Comparison of ENCODE assay signal across 8 cellular contexts in the genomic region with DNA sequence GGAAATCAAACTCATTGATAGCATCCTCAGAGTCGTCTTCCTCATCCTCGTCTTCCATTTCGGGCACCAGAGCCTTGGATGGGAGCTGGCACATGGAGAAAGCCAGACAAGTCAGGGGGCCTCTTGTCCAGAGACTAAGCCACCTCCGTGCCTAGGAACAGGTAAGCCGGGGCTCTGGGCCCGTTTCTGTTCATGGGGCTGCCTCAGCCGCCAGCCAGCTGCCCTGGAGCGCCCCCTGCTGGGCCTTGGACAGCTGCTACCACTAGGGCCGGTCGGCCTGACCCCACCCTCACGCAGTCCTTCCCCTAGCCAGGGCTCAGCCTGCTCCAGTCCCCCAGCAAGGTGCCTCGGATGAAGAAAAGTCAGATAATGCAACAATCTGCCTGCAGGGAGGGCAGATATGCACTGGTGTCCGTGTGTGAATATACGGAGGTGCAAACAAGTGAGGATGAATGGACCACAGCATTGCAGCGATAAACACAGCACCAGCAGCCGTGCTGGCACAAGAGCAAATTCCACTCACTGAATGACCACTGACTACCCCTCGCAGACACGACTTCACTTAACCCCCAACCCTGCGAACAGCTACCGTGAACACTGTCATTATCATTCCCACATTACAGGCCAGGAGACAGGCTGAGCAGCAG. TPM values are rescaled to one million over a fixed set of nuclear protein-coding genes. Genes with fewer than 3 reads are reported as not detected.
DNase-seq lines count a peak whose midpoint lies in the region; ATAC-seq, FAIRE-seq and TF ChIP-seq lines count a peak whose summit lies in the region.

No MANE protein-coding gene starts in this region.

- peaks cover 65 to 95% of the 10 kb centered on the region in 2 experiments for H3K36me3 ChIP-seq in HepG2 (replicated peaks in 1 of 2; ENCODE audit: control insufficient read depth in 1 of 2, insufficient read depth in 2 of 2, low read length in 2 of 2)

- H4K20me1 ChIP-seq in HepG2 (ENCODE audit: insufficient read depth, low read length): peaks cover 13% of the 10 kb centered on the region; the same call in 1 of the 2 replicates

- 56% methylated on average over 12 of the region's 20 CpGs for WGBS in HepG2 (ENCODE audit: low lambda C conversion rate)

- H3K27me3 ChIP-seq in HepG2 (ENCODE audit: control insufficient read depth in 1 of 2, insufficient read depth in 2 of 2, low read length in 2 of 2): no peaks in the 10 kb centered on the region

- TF ChIP-seq EP300 in HepG2 (IDR thresholded peaks at IDR 0.05; ENCODE audit: low read depth in 2 of 2, low read length in 2 of 2) (no peak), HepG2 (CRISPR knock-in tag; IDR thresholded peaks at IDR 0.05; ENCODE audit: borderline replicate concordance) (no peak)

- TF ChIP-seq POLR2A in HepG2 (IDR thresholded peaks at IDR 0.05; ENCODE audit: insufficient read depth in 1 of 2, low read depth in 2 of 2, low read length in 2 of 2): no peak

- peak; percentile 86 for TF ChIP-seq RAD21 in HepG2 (CRISPR knock-in tag; IDR thresholded peaks at IDR 0.05)

- no TSS peak for BruUV-seq in HepG2 (replicated peaks; lab: Mats Ljungman, UMichigan)

- no peaks in the 10 kb centered on the region for H3K79me2 ChIP-seq in HepG2 (ENCODE audit: insufficient read depth, low read length)

- no peak overlapping the region for H3K4me2 ChIP-seq in HepG2 (ENCODE audit: low read depth, low read length)

- intact Hi-C loops in HepG2 (cut with micrococcal nuclease; ENCODE audit: unreplicated experiment): loop anchor here (1.0 kb wide), 1 partner anchor 25 kb away; no protein-coding TSS in a partner anchor

- H3K4me3 ChIP-seq in HepG2 (replicated peaks in 1 of 3; ENCODE audit: insufficient read depth in 1 of 3, low read depth in 2 of 3, low read length in 3 of 3): no peak overlapping the region

- no peaks in the 10 kb centered on the region for H3K9me3 ChIP-seq in HepG2 (ENCODE audit: low read length)

- no peak for FAIRE-seq in HepG2 (lab: Jason Lieb, UNC)

- no peak overlapping the region for H2AFZ ChIP-seq in HepG2 (ENCODE audit: low read length)

- ATAC-seq in HepG2 (peak; percentile 88), GM21360 (IDR thresholded peaks at IDR 0.05; ENCODE audit: unreplicated experiment) (no peak)

- no peaks in the 10 kb centered on the region for H3K4me1 ChIP-seq in HepG2 (ENCODE audit: insufficient read depth, low read length)

- in situ Hi-C loops in HepG2 (cut with HindIII; ENCODE audit: extremely low pct_ligation_motif_present, low pct_unique_long_range_greater_than_20kb): no loop called here

- POLR2A ChIA-PET in HepG2 (lab: Yijun Ruan, JAX): interaction anchor here (1.0 to 1.3 kb wide), 2 partner anchors 9 to 12 kb away, joined by 3 read pairs; partner anchors contain the start of gene PRKD2

- CTCF ChIA-PET in HepG2 (lab: Yijun Ruan, JAX; ENCODE audit: low intra/inter-chr PET ratio, low total read pairs): interaction anchor here (2.8 kb wide), 1 partner anchor 24 kb away, joined by 22 read pairs; no protein-coding TSS in a partner anchor

- DNase-seq in EH (ENCODE audit: low read depth) (peak; percentile 61), LHCN-M2 (ENCODE audit: low read depth) (peak; percentile 33), caudate nucleus (lab: John Stamatoyannopoulos, UW) (peak in 36 of 61 donors; percentile 15 to 58 (median 38)), HepG2 (ENCODE audit: low spot score) (peak; percentile 27), mesenteric fat pad (ENCODE audit: low spot score) (no peak)
- peak; percentile 80 for DNase-seq in activated CD4-positive, alpha-beta T cell treated with anti-CD3 and anti-CD28 coated beads for 1 hour
- DNase-seq in stimulated activated CD8-positive, alpha-beta memory T cell treated with anti-CD3 and anti-CD28 coated beads, Interleukin-12 subunit alpha, Interleukin-12 subunit beta, amount 100 ng/mL, for 1 hour (ENCODE audit: low read depth): peak; percentile 69

- H3K27ac ChIP-seq in caudate nucleus (ENCODE audit: low read depth, low read length): no peak overlapping the region
- no peak overlapping the region for H3K27ac ChIP-seq in HepG2 (ENCODE audit: extremely low read length, insufficient read depth, low read length)

- no peak overlapping the region for H3K9ac ChIP-seq in HepG2 (ENCODE audit: insufficient read depth, low read depth, low read length)

- peak; percentile 94 for TF ChIP-seq CTCF in HepG2 (CRISPR knock-in tag; IDR thresholded peaks at IDR 0.05)

RNA-seq across cellular contexts. Expression of gene PRKD2, which starts 11.9 kb away (rescaled TPM):
- total RNA-seq in LHCN-M2 (2014; rRNA removed) (17.3 and 25.2 TPM in 2 replicates), HepG2 (2016; rRNA removed; fragmentation: Illumina TruSeq; extraction: Trizol) (6.7 and 13.2 TPM in 2 replicates), mesenteric fat pad (43.2 TPM)
- polyA plus RNA-seq in LHCN-M2 (2012): 17.4 TPM
- 3.7 and 5.6 TPM in 2 replicates for total RNA-seq in HepG2 (2016; cell fraction: cytosol; rRNA removed; fragmentation: Illumina TruSeq; extraction: Trizol; ENCODE audit: low read depth)
- total RNA-seq in HepG2 (2016; cell fraction: insoluble cytoplasmic fraction; rRNA removed; fragmentation: Illumina TruSeq; extraction: Trizol): 7.7 and 10.7 TPM in 2 replicates
- 10.7 and 11.6 TPM in 2 replicates for total RNA-seq in HepG2 (2016; cell fraction: membrane; rRNA removed; fragmentation: Illumina TruSeq; extraction: Trizol)
- total RNA-seq in HepG2 (2016; cell fraction: nucleus; rRNA removed; fragmentation: Illumina TruSeq; extraction: Trizol): 9.5 and 12.7 TPM in 2 replicates
- 7.3 and 9.2 TPM in 2 replicates for polyA plus RNA-seq in HepG2 (2011; rRNA removed)
- polyA plus RNA-seq in HepG2 (2011; cell fraction: cytosol; rRNA removed): 5.7 and 8.3 TPM in 2 replicates
- 19.6 and 26.3 TPM in 2 replicates for polyA plus RNA-seq in HepG2 (2011; cell fraction: nucleus; rRNA removed)
- polyA plus RNA-seq in HepG2 (2012): 12.3 and 18.9 TPM in 2 replicates
- 4.2 and 4.7 TPM in 2 replicates for polyA plus RNA-seq in HepG2 (2016; cell fraction: cytosol; fragmentation: Illumina TruSeq; extraction: Trizol; ENCODE audit: low read depth)
- polyA plus RNA-seq in HepG2 (2016; cell fraction: insoluble cytoplasmic fraction; fragmentation: Illumina TruSeq; extraction: Trizol; ENCODE audit: low read depth): 12.5 and 12.9 TPM in 2 replicates
- 6.8 and 7.6 TPM in 2 replicates for polyA plus RNA-seq in HepG2 (2016; cell fraction: membrane; fragmentation: Illumina TruSeq; extraction: Trizol; ENCODE audit: low read depth)
- 26.1 and 27.2 TPM in 2 replicates for polyA plus RNA-seq in HepG2 (2016; cell fraction: nucleus; fragmentation: Illumina TruSeq; extraction: Trizol; ENCODE audit: insufficient read depth, low read depth)
- 10.6 and 14.4 TPM in 2 replicates for polyA minus RNA-seq in HepG2 (2011; rRNA and poly(A)+ RNA removed; ENCODE audit: low replicate concordance)
- polyA minus RNA-seq in HepG2 (2011; cell fraction: cytosol; rRNA and poly(A)+ RNA removed): 8.2 and 11.7 TPM in 2 replicates
- polyA minus RNA-seq in HepG2 (2011; cell fraction: nucleus; rRNA and poly(A)+ RNA removed): 9.1 TPM in 2 replicates

RNA-seq across cellular contexts. Expression of gene FKRP, which starts 17.0 kb away (rescaled TPM):
- total RNA-seq in LHCN-M2 (2014; rRNA removed): 29.7 and 33.8 TPM in 2 replicates
- polyA plus RNA-seq in LHCN-M2 (2012): 17.0 TPM
- 4.0 and 9.8 TPM in 2 replicates for total RNA-seq in HepG2 (2016; rRNA removed; fragmentation: Illumina TruSeq; extraction: Trizol)
- 1.2 and 1.9 TPM in 2 replicates for total RNA-seq in HepG2 (2016; cell fraction: cytosol; rRNA removed; fragmentation: Illumina TruSeq; extraction: Trizol; ENCODE audit: low read depth)
- 3.4 and 11.2 TPM in 2 replicates for total RNA-seq in HepG2 (2016; cell fraction: insoluble cytoplasmic fraction; rRNA removed; fragmentation: Illumina TruSeq; extraction: Trizol)
- total RNA-seq in HepG2 (2016; cell fraction: membrane; rRNA removed; fragmentation: Illumina TruSeq; extraction: Trizol): 3.6 and 3.7 TPM in 2 replicates
- 11.2 and 11.6 TPM in 2 replicates for total RNA-seq in HepG2 (2016; cell fraction: nucleus; rRNA removed; fragmentation: Illumina TruSeq; extraction: Trizol)
- polyA plus RNA-seq in HepG2 (2011; rRNA removed): 7.3 and 9.2 TPM in 2 replicates
- polyA plus RNA-seq in HepG2 (2011; cell fraction: cytosol; rRNA removed): 7.8 and 9.7 TPM in 2 replicates
- 27.5 and 33.9 TPM in 2 replicates for polyA plus RNA-seq in HepG2 (2011; cell fraction: nucleus; rRNA removed)
- 12.4 and 17.0 TPM in 2 replicates for polyA plus RNA-seq in HepG2 (2012)
- polyA plus RNA-seq in HepG2 (2016; cell fraction: cytosol; fragmentation: Illumina TruSeq; extraction: Trizol; ENCODE audit: low read depth): 0.63 and 1.3 TPM in 2 replicates
- 5.1 TPM in 2 replicates for polyA plus RNA-seq in HepG2 (2016; cell fraction: insoluble cytoplasmic fraction; fragmentation: Illumina TruSeq; extraction: Trizol; ENCODE audit: low read depth)
- 1.7 and 2.3 TPM in 2 replicates for polyA plus RNA-seq in HepG2 (2016; cell fraction: membrane; fragmentation: Illumina TruSeq; extraction: Trizol; ENCODE audit: low read depth)
- 34.8 and 35.7 TPM in 2 replicates for polyA plus RNA-seq in HepG2 (2016; cell fraction: nucleus; fragmentation: Illumina TruSeq; extraction: Trizol; ENCODE audit: insufficient read depth, low read depth)
- 6.9 and 11.0 TPM in 2 replicates for polyA minus RNA-seq in HepG2 (2011; rRNA and poly(A)+ RNA removed; ENCODE audit: low replicate concordance)
- 7.5 and 8.8 TPM in 2 replicates for polyA minus RNA-seq in HepG2 (2011; cell fraction: cytosol; rRNA and poly(A)+ RNA removed)
- 10.3 and 11.5 TPM in 2 replicates for polyA minus RNA-seq in HepG2 (2011; cell fraction: nucleus; rRNA and poly(A)+ RNA removed)
- total RNA-seq in mesenteric fat pad: 13.2 TPM

RNA-seq across cellular contexts. Expression of gene STRN4, which starts 17.4 kb away (rescaled TPM):
- total RNA-seq in LHCN-M2 (2014; rRNA removed) (78.1 and 83.9 TPM in 2 replicates), HepG2 (2016; rRNA removed; fragmentation: Illumina TruSeq; extraction: Trizol) (32.2 and 43.1 TPM in 2 replicates), mesenteric fat pad (72.9 TPM)
- polyA plus RNA-seq in LHCN-M2 (2012): 42.8 TPM
- total RNA-seq in HepG2 (2016; cell fraction: cytosol; rRNA removed; fragmentation: Illumina TruSeq; extraction: Trizol; ENCODE audit: low read depth): 13.6 and 15.4 TPM in 2 replicates
- total RNA-seq in HepG2 (2016; cell fraction: insoluble cytoplasmic fraction; rRNA removed; fragmentation: Illumina TruSeq; extraction: Trizol): 25.7 and 41.7 TPM in 2 replicates
- 30.2 and 30.9 TPM in 2 replicates for total RNA-seq in HepG2 (2016; cell fraction: membrane; rRNA removed; fragmentation: Illumina TruSeq; extraction: Trizol)
- total RNA-seq in HepG2 (2016; cell fraction: nucleus; rRNA removed; fragmentation: Illumina TruSeq; extraction: Trizol): 30.6 and 31.6 TPM in 2 replicates
- 57.3 and 80.7 TPM in 2 replicates for polyA plus RNA-seq in HepG2 (2011; rRNA removed)
- polyA plus RNA-seq in HepG2 (2011; cell fraction: cytosol; rRNA removed): 34.2 and 64.8 TPM in 2 replicates
- 266 and 313 TPM in 2 replicates for polyA plus RNA-seq in HepG2 (2011; cell fraction: nucleus; rRNA removed)
- 35.6 and 48.5 TPM in 2 replicates for polyA plus RNA-seq in HepG2 (2012)
- polyA plus RNA-seq in HepG2 (2016; cell fraction: cytosol; fragmentation: Illumina TruSeq; extraction: Trizol; ENCODE audit: low read depth): 8.5 and 9.3 TPM in 2 replicates
- polyA plus RNA-seq in HepG2 (2016; cell fraction: insoluble cytoplasmic fraction; fragmentation: Illumina TruSeq; extraction: Trizol; ENCODE audit: low read depth): 34.1 and 37.8 TPM in 2 replicates
- 21.1 and 23.2 TPM in 2 replicates for polyA plus RNA-seq in HepG2 (2016; cell fraction: membrane; fragmentation: Illumina TruSeq; extraction: Trizol; ENCODE audit: low read depth)
- 78.0 and 78.1 TPM in 2 replicates for polyA plus RNA-seq in HepG2 (2016; cell fraction: nucleus; fragmentation: Illumina TruSeq; extraction: Trizol; ENCODE audit: insufficient read depth, low read depth)
- polyA minus RNA-seq in HepG2 (2011; rRNA and poly(A)+ RNA removed; ENCODE audit: low replicate concordance): 47.8 and 141 TPM in 2 replicates
- 30.6 and 39.4 TPM in 2 replicates for polyA minus RNA-seq in HepG2 (2011; cell fraction: cytosol; rRNA and poly(A)+ RNA removed)
- 37.0 and 47.4 TPM in 2 replicates for polyA minus RNA-seq in HepG2 (2011; cell fraction: nucleus; rRNA and poly(A)+ RNA removed)

RNA-seq across cellular contexts. Expression of gene SLC1A5, which starts 59.6 kb away (rescaled TPM):
- total RNA-seq in LHCN-M2 (2014; rRNA removed): 68.0 and 77.1 TPM in 2 replicates
- 54.3 TPM for polyA plus RNA-seq in LHCN-M2 (2012)
- 62.9 and 120 TPM in 2 replicates for total RNA-seq in HepG2 (2016; rRNA removed; fragmentation: Illumina TruSeq; extraction: Trizol)
- total RNA-seq in HepG2 (2016; cell fraction: cytosol; rRNA removed; fragmentation: Illumina TruSeq; extraction: Trizol; ENCODE audit: low read depth): 32.1 and 33.8 TPM in 2 replicates
- 60.0 and 120 TPM in 2 replicates for total RNA-seq in HepG2 (2016; cell fraction: insoluble cytoplasmic fraction; rRNA removed; fragmentation: Illumina TruSeq; extraction: Trizol)
- total RNA-seq in HepG2 (2016; cell fraction: membrane; rRNA removed; fragmentation: Illumina TruSeq; extraction: Trizol): 66.6 and 68.6 TPM in 2 replicates
- total RNA-seq in HepG2 (2016; cell fraction: nucleus; rRNA removed; fragmentation: Illumina TruSeq; extraction: Trizol): 104 and 128 TPM in 2 replicates
- 159 and 209 TPM in 2 replicates for polyA plus RNA-seq in HepG2 (2011; rRNA removed)
- polyA plus RNA-seq in HepG2 (2011; cell fraction: cytosol; rRNA removed): 144 and 165 TPM in 2 replicates
- polyA plus RNA-seq in HepG2 (2011; cell fraction: nucleus; rRNA removed): 113 and 131 TPM in 2 replicates
- 119 and 235 TPM in 2 replicates for polyA plus RNA-seq in HepG2 (2012)
- 34.6 and 34.8 TPM in 2 replicates for polyA plus RNA-seq in HepG2 (2016; cell fraction: cytosol; fragmentation: Illumina TruSeq; extraction: Trizol; ENCODE audit: low read depth)
- polyA plus RNA-seq in HepG2 (2016; cell fraction: insoluble cytoplasmic fraction; fragmentation: Illumina TruSeq; extraction: Trizol; ENCODE audit: low read depth): 74.0 and 78.9 TPM in 2 replicates
- 51.1 and 55.4 TPM in 2 replicates for polyA plus RNA-seq in HepG2 (2016; cell fraction: membrane; fragmentation: Illumina TruSeq; extraction: Trizol; ENCODE audit: low read depth)
- 197 and 219 TPM in 2 replicates for polyA plus RNA-seq in HepG2 (2016; cell fraction: nucleus; fragmentation: Illumina TruSeq; extraction: Trizol; ENCODE audit: insufficient read depth, low read depth)
- polyA minus RNA-seq in HepG2 (2011; rRNA and poly(A)+ RNA removed; ENCODE audit: low replicate concordance): 282 and 502 TPM in 2 replicates
- polyA minus RNA-seq in HepG2 (2011; cell fraction: cytosol; rRNA and poly(A)+ RNA removed): 101 and 104 TPM in 2 replicates
- polyA minus RNA-seq in HepG2 (2011; cell fraction: nucleus; rRNA and poly(A)+ RNA removed): 52.3 and 68.3 TPM in 2 replicates
- 168 TPM for total RNA-seq in mesenteric fat pad
